2 cellular contexts compared by ENCODE assay signal in genomic region chr20:35720165-35721123, GRCh38.
TF ChIP-seq lines count a peak whose summit lies in the region.

No MANE protein-coding gene starts in this region.

TF ChIP-seq in GM23338, 12 proteins besides CTCF, POLR2A, EP300 and RAD21:
- TF ChIP-seq ZNF114 (CRISPR knock-in tag; IDR thresholded peaks at IDR 0.05) (no peak), STAT1 (IDR thresholded peaks at IDR 0.05; ENCODE audit: unreplicated experiment) (no peak), POLR2AphosphoS5 (IDR thresholded peaks at IDR 0.05; ENCODE audit: low read depth) (no peak), NANOG (IDR thresholded peaks at IDR 0.05; ENCODE audit: borderline replicate concordance) (no peak)
- TF ChIP-seq, protein P1, sequence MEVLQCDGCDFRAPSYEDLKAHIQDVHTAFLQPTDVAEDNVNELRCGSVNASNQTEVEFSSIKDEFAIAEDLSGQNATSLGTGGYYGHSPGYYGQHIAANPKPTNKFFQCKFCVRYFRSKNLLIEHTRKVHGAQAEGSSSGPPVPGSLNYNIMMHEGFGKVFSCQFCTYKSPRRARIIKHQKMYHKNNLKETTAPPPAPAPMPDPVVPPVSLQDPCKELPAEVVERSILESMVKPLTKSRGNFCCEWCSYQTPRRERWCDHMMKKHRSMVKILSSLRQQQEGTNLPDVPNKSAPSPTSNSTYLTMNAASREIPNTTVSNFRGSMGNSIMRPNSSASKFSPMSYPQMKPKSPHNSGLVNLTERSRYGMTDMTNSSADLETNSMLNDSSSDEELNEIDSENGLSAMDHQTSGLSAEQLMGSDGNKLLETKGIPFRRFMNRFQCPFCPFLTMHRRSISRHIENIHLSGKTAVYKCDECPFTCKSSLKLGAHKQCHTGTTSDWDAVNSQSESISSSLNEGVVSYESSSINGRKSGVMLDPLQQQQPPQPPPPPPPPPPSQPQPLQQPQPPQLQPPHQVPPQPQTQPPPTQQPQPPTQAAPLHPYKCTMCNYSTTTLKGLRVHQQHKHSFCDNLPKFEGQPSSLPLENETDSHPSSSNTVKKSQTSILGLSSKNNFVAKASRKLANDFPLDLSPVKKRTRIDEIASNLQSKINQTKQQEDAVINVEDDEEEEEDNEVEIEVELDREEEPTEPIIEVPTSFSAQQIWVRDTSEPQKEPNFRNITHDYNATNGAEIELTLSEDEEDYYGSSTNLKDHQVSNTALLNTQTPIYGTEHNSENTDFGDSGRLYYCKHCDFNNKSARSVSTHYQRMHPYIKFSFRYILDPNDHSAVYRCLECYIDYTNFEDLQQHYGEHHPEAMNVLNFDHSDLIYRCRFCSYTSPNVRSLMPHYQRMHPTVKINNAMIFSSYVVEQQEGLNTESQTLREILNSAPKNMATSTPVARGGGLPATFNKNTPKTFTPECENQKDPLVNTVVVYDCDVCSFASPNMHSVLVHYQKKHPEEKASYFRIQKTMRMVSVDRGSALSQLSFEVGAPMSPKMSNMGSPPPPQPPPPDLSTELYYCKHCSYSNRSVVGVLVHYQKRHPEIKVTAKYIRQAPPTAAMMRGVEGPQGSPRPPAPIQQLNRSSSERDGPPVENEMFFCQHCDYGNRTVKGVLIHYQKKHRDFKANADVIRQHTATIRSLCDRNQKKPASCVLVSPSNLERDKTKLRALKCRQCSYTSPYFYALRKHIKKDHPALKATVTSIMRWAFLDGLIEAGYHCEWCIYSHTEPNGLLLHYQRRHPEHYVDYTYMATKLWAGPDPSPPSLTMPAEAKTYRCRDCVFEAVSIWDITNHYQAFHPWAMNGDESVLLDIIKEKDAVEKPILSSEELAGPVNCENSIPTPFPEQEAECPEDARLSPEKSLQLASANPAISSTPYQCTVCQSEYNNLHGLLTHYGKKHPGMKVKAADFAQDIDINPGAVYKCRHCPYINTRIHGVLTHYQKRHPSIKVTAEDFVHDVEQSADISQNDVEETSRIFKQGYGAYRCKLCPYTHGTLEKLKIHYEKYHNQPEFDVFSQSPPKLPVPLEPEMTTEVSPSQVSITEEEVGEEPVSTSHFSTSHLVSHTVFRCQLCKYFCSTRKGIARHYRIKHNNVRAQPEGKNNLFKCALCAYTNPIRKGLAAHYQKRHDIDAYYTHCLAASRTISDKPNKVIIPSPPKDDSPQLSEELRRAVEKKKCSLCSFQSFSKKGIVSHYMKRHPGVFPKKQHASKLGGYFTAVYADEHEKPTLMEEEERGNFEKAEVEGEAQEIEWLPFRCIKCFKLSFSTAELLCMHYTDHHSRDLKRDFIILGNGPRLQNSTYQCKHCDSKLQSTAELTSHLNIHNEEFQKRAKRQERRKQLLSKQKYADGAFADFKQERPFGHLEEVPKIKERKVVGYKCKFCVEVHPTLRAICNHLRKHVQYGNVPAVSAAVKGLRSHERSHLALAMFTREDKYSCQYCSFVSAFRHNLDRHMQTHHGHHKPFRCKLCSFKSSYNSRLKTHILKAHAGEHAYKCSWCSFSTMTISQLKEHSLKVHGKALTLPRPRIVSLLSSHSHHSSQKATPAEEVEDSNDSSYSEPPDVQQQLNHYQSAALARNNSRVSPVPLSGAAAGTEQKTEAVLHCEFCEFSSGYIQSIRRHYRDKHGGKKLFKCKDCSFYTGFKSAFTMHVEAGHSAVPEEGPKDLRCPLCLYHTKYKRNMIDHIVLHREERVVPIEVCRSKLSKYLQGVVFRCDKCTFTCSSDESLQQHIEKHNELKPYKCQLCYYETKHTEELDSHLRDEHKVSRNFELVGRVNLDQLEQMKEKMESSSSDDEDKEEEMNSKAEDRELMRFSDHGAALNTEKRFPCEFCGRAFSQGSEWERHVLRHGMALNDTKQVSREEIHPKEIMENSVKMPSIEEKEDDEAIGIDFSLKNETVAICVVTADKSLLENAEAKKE (CRISPR knock-in tag; IDR thresholded peaks at IDR 0.05), result no peak

TF ChIP-seq in K562, 482 proteins besides CTCF, POLR2A, EP300 and RAD21:
- TF ChIP-seq HNRNPK (IDR thresholded peaks at IDR 0.05; ENCODE audit: low read depth, low read length, poor library complexity, severe bottlenecking), result no peak
- no peak for TF ChIP-seq RFX1 (IDR thresholded peaks at IDR 0.05)
- TF ChIP-seq ZNF41 (CRISPR knock-in tag; conservative IDR thresholded peaks at IDR 0.05), result no peak
- no peak for TF ChIP-seq NUFIP1 (IDR thresholded peaks at IDR 0.05; ENCODE audit: partially characterized antibody)
- no peak for TF ChIP-seq TCFL5 (CRISPR knock-in tag; conservative IDR thresholded peaks at IDR 0.05)
- TF ChIP-seq POLR2G (IDR thresholded peaks at IDR 0.05; ENCODE audit: low read depth, low read length), result 0 out of 2 replicates have a peak, but pooled peaks have one; percentile 13
- TF ChIP-seq POLR2AphosphoS5 (IDR thresholded peaks at IDR 0.05; ENCODE audit: control insufficient read depth, insufficient read depth, low read depth, low read length), result peak; percentile 40; the same call in 1 of the 2 replicates
- TF ChIP-seq PHF20 (IDR thresholded peaks at IDR 0.05; ENCODE audit: partially characterized antibody), result no peak
- peak; percentile 13 for TF ChIP-seq POLR2B (IDR thresholded peaks at IDR 0.05; ENCODE audit: low read depth, partially characterized antibody)
- TF ChIP-seq KLF10 (CRISPR knock-in tag; IDR thresholded peaks at IDR 0.05), result no peak
- TF ChIP-seq ZNF124 (CRISPR knock-in tag; IDR thresholded peaks at IDR 0.05), result no peak
- no peak for TF ChIP-seq SNAPC5 (CRISPR knock-in tag; IDR thresholded peaks at IDR 0.05)
- no peak for TF ChIP-seq NR4A1 (CRISPR knock-in tag; IDR thresholded peaks at IDR 0.05)
- no peak for TF ChIP-seq NR4A1 (tag; IDR thresholded peaks at IDR 0.05)
- TF ChIP-seq HDAC3 (IDR thresholded peaks at IDR 0.05; ENCODE audit: borderline replicate concordance, partially characterized antibody), result no peak
